ENCODE assay signal across 8 cellular contexts in genomic region chr1:30823627-30823968, GRCh38.
DNase-seq lines count a peak whose midpoint lies in the region; ATAC-seq, FAIRE-seq and TF ChIP-seq lines count a peak whose summit lies in the region.

No MANE protein-coding gene starts in this region.

- H3K4me3 ChIP-seq in WERI-Rb-1 (ENCODE audit: low read depth, low read length) (peak overlapping the region; percentile 42), hepatocyte (no peak overlapping the region), sigmoid colon (peak overlapping the region in 3 of 4 donors; percentile 43 to 49 (median 48))

- H3K9me3 ChIP-seq in WERI-Rb-1 (ENCODE audit: severe bottlenecking) (no peaks in the 10 kb centered on the region), hepatocyte (ENCODE audit: low read depth) (no peaks in the 10 kb centered on the region), sigmoid colon (no peaks in the 10 kb centered on the region)

- peak overlapping the region; percentile 75 for H3K4me2 ChIP-seq in hepatocyte

- H3K79me2 ChIP-seq in hepatocyte, result no peaks in the 10 kb centered on the region

- H2AFZ ChIP-seq in hepatocyte, result no peak overlapping the region

- H3K36me3 ChIP-seq in WERI-Rb-1 (no peaks in the 10 kb centered on the region), hepatocyte (replicated peaks; ENCODE audit: insufficient read depth, low read depth) (no peaks in the 10 kb centered on the region), sigmoid colon (no peaks in the 10 kb centered on the region)

- H3K27ac ChIP-seq in WERI-Rb-1, result peak overlapping the region; percentile 73; the same call in 1 of the 2 replicates
- peak overlapping the region; percentile 93 for H3K27ac ChIP-seq in hepatocyte
- H3K27ac ChIP-seq in sigmoid colon, result peak overlapping the region; percentile 89 to 97 (median 91)

- no peak for TF ChIP-seq EP300 in sigmoid colon (IDR thresholded peaks at IDR 0.05)

- peak; percentile 45 for DNase-seq in Daoy (ENCODE audit: low read depth)
- no peak for DNase-seq in WERI-Rb-1
- DNase-seq in hepatocyte (ENCODE audit: low spot score), result no peak
- no peak for DNase-seq in sigmoid colon
- DNase-seq in frontal cortex (ENCODE audit: low spot score in 2 of 2), result no peak
- no peak for DNase-seq in central memory CD4-positive, alpha-beta T cell
- no peak for DNase-seq in NCI-H1105 (lab: John Stamatoyannopoulos, UW)

- intact Hi-C loops in sigmoid colon (cut with DNase I), result no loop called here

- ATAC-seq in HG02759 (IDR thresholded peaks at IDR 0.05; ENCODE audit: unreplicated experiment), result no peak

- TF ChIP-seq POLR2A in sigmoid colon (IDR thresholded peaks at IDR 0.05), result no peak

- H3K9me2 ChIP-seq in hepatocyte (replicated peaks; ENCODE audit: insufficient read depth), result no peaks in the 10 kb centered on the region

- WGBS in hepatocyte (ENCODE audit: low lambda C conversion rate, missing lambda C conversion rate), result 81% methylated on average over 3 of the region's 3 CpGs
- 60 to 74% methylated on average over 3 of the region's 3 CpGs for WGBS in sigmoid colon, 2 donors

- no peaks in the 10 kb centered on the region for H4K20me1 ChIP-seq in hepatocyte (ENCODE audit: insufficient read depth, poor library complexity, severe bottlenecking)

- no peak for TF ChIP-seq CTCF in WERI-Rb-1 (IDR thresholded peaks at IDR 0.05; ENCODE audit: low read depth, low read length)
- no peak for TF ChIP-seq CTCF in hepatocyte (IDR thresholded peaks at IDR 0.05; ENCODE audit: poor library complexity)
- no peak for TF ChIP-seq CTCF in sigmoid colon (IDR thresholded peaks at IDR 0.05)

- FAIRE-seq in frontal cortex (lab: Jason Lieb, UNC), result no peak

- H3K4me1 ChIP-seq in hepatocyte (ENCODE audit: insufficient read depth) (peaks cover 33% of the 10 kb centered on the region), sigmoid colon (peaks cover 0 to 73% (median 67%) of the 10 kb centered on the region in 4 donors)

- H3K27me3 ChIP-seq in WERI-Rb-1 (ENCODE audit: insufficient read depth, low read depth, severe bottlenecking), result no peaks in the 10 kb centered on the region
- no peaks in the 10 kb centered on the region for H3K27me3 ChIP-seq in hepatocyte
- H3K27me3 ChIP-seq in sigmoid colon, result no peaks in the 10 kb centered on the region
